19 cellular contexts compared by ENCODE assay signal in genomic region chr12:30437616-30438015, GRCh38.
A peak's percentile ranks its signal among the peaks of the same experiment; 100 is the strongest.
DNase-seq lines count a peak whose midpoint lies in the region; ATAC-seq, FAIRE-seq and TF ChIP-seq lines count a peak whose summit lies in the region.
"Had no signal": no experiment of that assay in that cellular context is flagged by ENCODE, and none has a peak within 500 bp of the region (broad histone marks: within the 10 kb centered on the region; RNA-seq: fewer than 3 reads in every experiment).

No MANE protein-coding gene starts in this region.

- no peak overlapping the region for H3K4me3 ChIP-seq in heart left ventricle
- no peak overlapping the region for H3K4me3 ChIP-seq in pancreas
- H3K4me3 ChIP-seq: breast epithelium, suprapubic skin had no signal

- H3K27me3 Mint-ChIP-seq in natural killer cell (ENCODE audit: low read depth in 2 of 2) = no peaks in the 10 kb centered on the region
- H3K27me3 Mint-ChIP-seq: activated CD8-positive, alpha-beta memory T cell treated with anti-CD3 and anti-CD28 coated beads, Interleukin-2, amount 10 ng/mL, durations not matched to agents 7 days and 5 days; activated naive CD4-positive, alpha-beta T cell treated with anti-CD3 and anti-CD28 coated beads, Interleukin-2, amount 10 ng/mL, durations not matched to agents 7 days and 5 days had no signal

- TF ChIP-seq CTCF in heart left ventricle (IDR thresholded peaks at IDR 0.05) = no peak
- TF ChIP-seq CTCF in pancreas (IDR thresholded peaks at IDR 0.05) = no peak
- no peak for TF ChIP-seq CTCF in natural killer cell (IDR thresholded peaks at IDR 0.05)

- H3K27ac ChIP-seq in heart left ventricle (peak overlapping the region in 6 of 12 donors; percentile 17 to 57 (median 34)), pancreas (peak overlapping the region in 1 of 4 donors; percentile 9)
- H3K27ac ChIP-seq: breast epithelium, neutrophil, suprapubic skin, WERI-Rb-1 had no signal

- FAIRE-seq in pancreas (lab: Jason Lieb, UNC) = no peak

- no peak overlapping the region for H3K27ac Mint-ChIP-seq in natural killer cell
- H3K27ac Mint-ChIP-seq: activated CD8-positive, alpha-beta memory T cell treated with anti-CD3 and anti-CD28 coated beads, Interleukin-2, amount 10 ng/mL, durations not matched to agents 7 days and 5 days; activated naive CD4-positive, alpha-beta T cell treated with anti-CD3 and anti-CD28 coated beads, Interleukin-2, amount 10 ng/mL, durations not matched to agents 7 days and 5 days; endodermal cell had no signal

- H3K9me3 Mint-ChIP-seq in natural killer cell = peaks cover 0 to 2% of the 10 kb centered on the region in 2 donors
- H3K9me3 Mint-ChIP-seq: activated naive CD4-positive, alpha-beta T cell treated with anti-CD3 and anti-CD28 coated beads, Interleukin-2, amount 10 ng/mL, durations not matched to agents 7 days and 5 days had no signal

- DNase-seq in DMS 273 (lab: John Stamatoyannopoulos, UW; ENCODE audit: unreplicated experiment) = peak; percentile 91
- DNase-seq in NCI-H69 (lab: John Stamatoyannopoulos, UW) = peak; percentile 81
- DNase-seq in heart left ventricle = no peak
- no peak for DNase-seq in pancreas
- DNase-seq in kidney glomerular epithelial cell (lab: John Stamatoyannopoulos, UW) = no peak
- no peak for DNase-seq in natural killer cell
- DNase-seq in activated CD4-positive, alpha-beta T cell treated with anti-CD3 and anti-CD28 coated beads for 4 hours = no peak
- DNase-seq: activated CD8-positive, alpha-beta memory T cell treated with anti-CD3 and anti-CD28 coated beads, Interleukin-2, amount 10 ng/mL, durations not matched to agents 7 days and 5 days; activated naive CD4-positive, alpha-beta T cell treated with anti-CD3 and anti-CD28 coated beads, Interleukin-2, amount 10 ng/mL, durations not matched to agents 7 days and 5 days; AML-193; DMS79 treated with DMSO at 0.1 percent for 48 hours; endodermal cell; NCI-H2029; stimulated activated CD4-positive, alpha-beta T cell treated with anti-CD3 and anti-CD28 coated beads, Interleukin-12 subunit alpha, Interleukin-12 subunit beta, amount 100 ng/mL, for 4 hours; WERI-Rb-1 had no signal

- H3K4me1 ChIP-seq in heart left ventricle (peaks cover 0 to 17% (median 0%) of the 10 kb centered on the region in 12 donors), pancreas (peaks cover 0 to 13% (median 0%) of the 10 kb centered on the region in 3 donors)
- H3K4me1 ChIP-seq: breast epithelium, suprapubic skin had no signal

- intact Hi-C loops in heart left ventricle (cut with DNase I) = no loop called here
- intact Hi-C loops in pancreas (cut with DNase I) = no loop called here
- intact Hi-C loops in natural killer cell (cut with micrococcal nuclease) = no loop called here

- H3K4me1 Mint-ChIP-seq in natural killer cell = no peaks in the 10 kb centered on the region
- H3K4me1 Mint-ChIP-seq: activated CD8-positive, alpha-beta memory T cell treated with anti-CD3 and anti-CD28 coated beads, Interleukin-2, amount 10 ng/mL, durations not matched to agents 7 days and 5 days; activated naive CD4-positive, alpha-beta T cell treated with anti-CD3 and anti-CD28 coated beads, Interleukin-2, amount 10 ng/mL, durations not matched to agents 7 days and 5 days had no signal

- ATAC-seq in heart left ventricle = peak; percentile 71 to 89 (median 86)
- ATAC-seq in pancreas = peak; percentile 48 to 83 (median 74)
- no peak for ATAC-seq in GM18868 (IDR thresholded peaks at IDR 0.05; ENCODE audit: unreplicated experiment)
- ATAC-seq in natural killer cell = no peak
- ATAC-seq: activated CD8-positive, alpha-beta memory T cell treated with anti-CD3 and anti-CD28 coated beads, Interleukin-2, amount 10 ng/mL, durations not matched to agents 7 days and 5 days had no signal

- H3K9me3 ChIP-seq in heart left ventricle = no peaks in the 10 kb centered on the region
- H3K9me3 ChIP-seq in pancreas = no peaks in the 10 kb centered on the region
- H3K9me3 ChIP-seq: breast epithelium, neutrophil, suprapubic skin had no signal

- H3K27me3 ChIP-seq in heart left ventricle (no peaks in the 10 kb centered on the region), pancreas (no peaks in the 10 kb centered on the region)
- H3K27me3 ChIP-seq: breast epithelium, neutrophil, suprapubic skin had no signal

- H3K4me3 Mint-ChIP-seq in natural killer cell = no peak overlapping the region
- H3K4me3 Mint-ChIP-seq: activated CD8-positive, alpha-beta memory T cell treated with anti-CD3 and anti-CD28 coated beads, Interleukin-2, amount 10 ng/mL, durations not matched to agents 7 days and 5 days; activated naive CD4-positive, alpha-beta T cell treated with anti-CD3 and anti-CD28 coated beads, Interleukin-2, amount 10 ng/mL, durations not matched to agents 7 days and 5 days; endodermal cell had no signal

- H3K36me3 ChIP-seq in heart left ventricle (no peaks in the 10 kb centered on the region), pancreas (no peaks in the 10 kb centered on the region)
- H3K36me3 ChIP-seq: breast epithelium, neutrophil, suprapubic skin, WERI-Rb-1 had no signal

- no peak for TF ChIP-seq POLR2A in heart left ventricle (IDR thresholded peaks at IDR 0.05)

- no peaks in the 10 kb centered on the region for H3K36me3 Mint-ChIP-seq in natural killer cell
- H3K36me3 Mint-ChIP-seq: activated CD8-positive, alpha-beta memory T cell treated with anti-CD3 and anti-CD28 coated beads, Interleukin-2, amount 10 ng/mL, durations not matched to agents 7 days and 5 days; activated naive CD4-positive, alpha-beta T cell treated with anti-CD3 and anti-CD28 coated beads, Interleukin-2, amount 10 ng/mL, durations not matched to agents 7 days and 5 days had no signal

Comparison
In these comparisons a context has a peak if more than half of its experiments do, and no peak if none do; other contexts are left out.
1. DNase-seq: peak in DMS 273 (single experiment) and NCI-H69 (single experiment); none in heart left ventricle (0 of 5), pancreas (0 of 6), kidney glomerular epithelial cell (single experiment), natural killer cell (single experiment) and activated CD4-positive, alpha-beta T cell treated with anti-CD3 and anti-CD28 coated beads for 4 hours (0 of 2).
2. ATAC-seq: peak in heart left ventricle (4 of 4) and pancreas (4 of 4); none in GM18868 (single experiment) and natural killer cell (0 of 3).